8 cellular contexts compared by ENCODE assay signal in genomic region chr17:50533720-50534148, GRCh38. TPM values are rescaled to one million over a fixed set of nuclear protein-coding genes. Genes with fewer than 3 reads are reported as not detected.
DNase-seq lines count a peak whose midpoint lies in the region; ATAC-seq and TF ChIP-seq lines count a peak whose summit lies in the region.

No MANE protein-coding gene starts in this region.

- 4% methylated on average over 10 of the region's 17 CpGs; no CpG with 5 or more reads in 1 of the 2 experiments for WGBS in IMR-90 (ENCODE audit: extremely low coverage in 2 of 2, insufficient read length in 1 of 2), 2 experiments

- no peak overlapping the region for H2BK20ac ChIP-seq in IMR-90 (ENCODE audit: low read depth, low read length)

- no peaks in the 10 kb centered on the region for H3K9me3 Mint-ChIP-seq in MCF 10A (ENCODE audit: unreplicated experiment)

- H3K27ac ChIP-seq in 22Rv1 (peak overlapping the region; percentile 98), IMR-90 (ENCODE audit: insufficient read depth, low read length) (no peak overlapping the region), left lung (peak overlapping the region in 1 of 2 donors; percentile 62)

- H2BK15ac ChIP-seq in IMR-90 (ENCODE audit: low read depth, low read length) = no peak overlapping the region

- H3K56ac ChIP-seq in IMR-90 (ENCODE audit: extremely low read depth, insufficient read depth, low read length) = no peak overlapping the region

- in situ Hi-C loops in IMR-90 (cut with MboI; ENCODE audit: low sequenced_read_pairs) = no loop called here

- H4K20me1 ChIP-seq in IMR-90 (ENCODE audit: insufficient read depth, low read length) = no peaks in the 10 kb centered on the region; the same call in 1 of the 2 replicates

- no peaks in the 10 kb centered on the region for H3K79me1 ChIP-seq in IMR-90 (ENCODE audit: low read depth in 1 of 2, low read length in 2 of 2)

- H3K23ac ChIP-seq in IMR-90 (ENCODE audit: low read depth, low read length) = no peak overlapping the region

- H3K27me3 Mint-ChIP-seq in MCF 10A (ENCODE audit: insufficient read depth, unreplicated experiment) = no peaks in the 10 kb centered on the region

- H2AK5ac ChIP-seq in IMR-90 (ENCODE audit: low read depth, low read length) = no peak overlapping the region

- H2AFZ ChIP-seq in IMR-90 (replicated peaks; ENCODE audit: low read length, poor library complexity) = peak overlapping the region; percentile 49

- H3K27me3 ChIP-seq in IMR-90 (ENCODE audit: control insufficient read depth, insufficient read depth, low read length) (peaks cover 49% of the 10 kb centered on the region), left lung (peaks cover 15 to 62% of the 10 kb centered on the region in 2 donors)

- no peaks in the 10 kb centered on the region for H3K9me3 ChIP-seq in IMR-90 (ENCODE audit: control insufficient read depth, insufficient read depth, low read length)
- H3K9me3 ChIP-seq in left lung = no peaks in the 10 kb centered on the region

- no peak overlapping the region for H3K9ac ChIP-seq in IMR-90 (ENCODE audit: low read depth, low read length)

- H3K4me3 ChIP-seq in IMR-90 (ENCODE audit: insufficient read depth, low read depth, low read length) (no peak overlapping the region), left lung (peak overlapping the region in 1 of 2 donors; percentile 11)

- H3K4me1 ChIP-seq in IMR-90 (ENCODE audit: control insufficient read depth, insufficient read depth, low read length) (peaks cover 11% of the 10 kb centered on the region; the same call in 1 of the 2 replicates), left lung (peaks cover 10 to 23% of the 10 kb centered on the region in 2 donors)

- POLR2A ChIA-PET in IMR-90 (lab: Charles Lee; ENCODE audit: unreplicated experiment) (no interaction called here), MCF 10A (lab: Yijun Ruan, JAX) (interaction anchor here (0.7 to 1.7 kb wide), 6 partner anchors 8 to 136 kb away, joined by 3 to 9 read pairs (median 4); partner anchors contain the start of gene LRRC59)

- no peak overlapping the region for H4K91ac ChIP-seq in IMR-90 (ENCODE audit: insufficient read depth, low read depth, low read length)

- no TSS peak for BruUV-seq in IMR-90 (replicated peaks; lab: Mats Ljungman, UMichigan)
- BruUV-seq in MCF 10A (replicated peaks; lab: Mats Ljungman, UMichigan) = no TSS peak

- H2BK5ac ChIP-seq in IMR-90 (ENCODE audit: low read depth, low read length, poor library complexity, severe bottlenecking) = no peak overlapping the region

- peaks cover 25% of the 10 kb centered on the region for H3K4me1 Mint-ChIP-seq in MCF 10A (ENCODE audit: insufficient read depth, unreplicated experiment)

- TF ChIP-seq CTCF in 22Rv1 (IDR thresholded peaks at IDR 0.05) (no peak), IMR-90 (conservative IDR thresholded peaks at IDR 0.05; ENCODE audit: low read depth, low read length) (no peak), MCF 10A (IDR thresholded peaks at IDR 0.05; ENCODE audit: unreplicated experiment) (no peak), left lung (IDR thresholded peaks at IDR 0.05) (no peak)

- CTCF ChIA-PET in IMR-90 (lab: Yijun Ruan, JAX) (no interaction called here), MCF 10A (lab: Yijun Ruan, JAX) (interaction anchor here (0.6 to 1.3 kb wide), 6 partner anchors 8 to 184 kb away, joined by 3 to 4 read pairs (median 3); no protein-coding TSS in a partner anchor)

- H2AK9ac ChIP-seq in IMR-90 (replicated peaks; ENCODE audit: low read depth, low read length, poor library complexity) = no peak overlapping the region

- no peak overlapping the region for H3K27ac Mint-ChIP-seq in MCF 10A (ENCODE audit: low read depth, unreplicated experiment)

- H3K36me3 Mint-ChIP-seq in MCF 10A (ENCODE audit: insufficient read depth, unreplicated experiment) = no peaks in the 10 kb centered on the region

- H3K14ac ChIP-seq in IMR-90 (replicated peaks; ENCODE audit: low read depth, low read length) = no peak overlapping the region

- H3K4ac ChIP-seq in IMR-90 (ENCODE audit: low read depth, low read length) = no peak overlapping the region

- dilution Hi-C loops in IMR-90 (cut with HindIII; ENCODE audit: low sequenced_read_pairs, unreplicated experiment) = no loop called here

- no peak for TF ChIP-seq RAD21 in IMR-90 (IDR thresholded peaks at IDR 0.05; ENCODE audit: low read length)

- H4K5ac ChIP-seq in IMR-90 (ENCODE audit: low read depth, low read length) = no peak overlapping the region

- intact Hi-C loops in IMR-90 (cut with micrococcal nuclease) (no loop called here), MCF 10A (cut with micrococcal nuclease) (no loop called here), left lung (cut with DNase I) (no loop called here)

- H3K4me2 ChIP-seq in IMR-90 (ENCODE audit: low read depth, low read length) = peak overlapping the region; percentile 14; the same call in 1 of the 2 replicates

- H3K9me1 ChIP-seq in IMR-90 (ENCODE audit: insufficient read depth, low read length) = no peaks in the 10 kb centered on the region

- TF ChIP-seq POLR2A in IMR-90 (IDR thresholded peaks at IDR 0.05; ENCODE audit: low read depth, low read length) = no peak

- H3K36me3 ChIP-seq in IMR-90 (ENCODE audit: control insufficient read depth, insufficient read depth, low read length) (no peaks in the 10 kb centered on the region), left lung (no peaks in the 10 kb centered on the region)

- DNase-seq in IMR-90 = peak; percentile 33
- DNase-seq in MCF 10A (ENCODE audit: unreplicated experiment) = no peak
- DNase-seq in left lung = peak in 1 of 2 donors; percentile 62
- DNase-seq in stimulated activated naive CD4-positive, alpha-beta T cell treated with Interleukin-2 at 50 U/mL for 16 hours (lab: John Stamatoyannopoulos, UW) = no peak
- DNase-seq in NCI-H774 (lab: John Stamatoyannopoulos, UW) = no peak
- DNase-seq in T-helper 2 cell = no peak
- no peak for DNase-seq in activated CD4-positive, CD25-positive, alpha-beta regulatory T cell (lab: John Stamatoyannopoulos, UW)

- peak overlapping the region; percentile 67 for H3K4me3 Mint-ChIP-seq in MCF 10A (ENCODE audit: unreplicated experiment)

- no peak overlapping the region for H3K18ac ChIP-seq in IMR-90 (ENCODE audit: low read depth, low read length)

- H4K8ac ChIP-seq in IMR-90 (ENCODE audit: low read depth in 2 of 2, low read length in 2 of 2) = no peak overlapping the region

- peak; percentile 48 for ATAC-seq in IMR-90 (ENCODE audit: low read depth)
- peak; percentile 70 for ATAC-seq in left lung

- no peak overlapping the region for H2BK120ac ChIP-seq in IMR-90 (ENCODE audit: low read depth, low read length)

TF ChIP-seq in IMR-90, 13 proteins besides CTCF, POLR2A, EP300 and RAD21 (continues in another document):
- TF ChIP-seq MXI1 (IDR thresholded peaks at IDR 0.05; ENCODE audit: borderline replicate concordance, low read depth, low read length) = no peak
- TF ChIP-seq CEBPB (IDR thresholded peaks at IDR 0.05; ENCODE audit: low read depth, low read length) = no peak
- no peak for TF ChIP-seq RFX5 (IDR thresholded peaks at IDR 0.05; ENCODE audit: low read depth, low read length)
- no peak for TF ChIP-seq RCOR1 (IDR thresholded peaks at IDR 0.05; ENCODE audit: insufficient replicate concordance, low read length)
- TF ChIP-seq CHD1 (IDR thresholded peaks at IDR 0.05; ENCODE audit: low read depth, low read length) = no peak
- TF ChIP-seq FOS (IDR thresholded peaks at IDR 0.05; ENCODE audit: low read depth, low read length) = no peak
- TF ChIP-seq SMC3 (IDR thresholded peaks at IDR 0.05; ENCODE audit: low read depth, low read length) = no peak
- no peak for TF ChIP-seq NFE2L2 (IDR thresholded peaks at IDR 0.05; ENCODE audit: low read depth, low read length)
- no peak for TF ChIP-seq BHLHE40 (IDR thresholded peaks at IDR 0.05; ENCODE audit: low read depth, low read length)
- no peak for TF ChIP-seq USF2 (IDR thresholded peaks at IDR 0.05; ENCODE audit: low read depth, low read length)

RNA-seq across cellular contexts. Expression of gene EPN3, which starts 1.2 kb away (rescaled TPM):
- total RNA-seq in IMR-90 (2012; rRNA removed) (not detected in 2 replicates), MCF 10A (2022) (2.1 and 4.4 TPM in 2 replicates), left lung (1 to 10 TPM in 1 of 2 donors, under 1 TPM in 1; 0.55 to 6.4 TPM)
- 0.09 TPM in 1 of 2 replicates, not detected in the other for polyA plus RNA-seq in IMR-90 (2012; rRNA removed)
- 0.07 TPM in 1 of 2 replicates, not detected in the other for polyA plus RNA-seq in IMR-90 (2012; cell fraction: cytosol; rRNA removed)
- 0.07 TPM in 1 of 2 replicates, not detected in the other for polyA plus RNA-seq in IMR-90 (2012; cell fraction: nucleus; rRNA removed; ENCODE audit: low replicate concordance)

RNA-seq across cellular contexts. Expression of gene SPATA20, which starts 13.2 kb away (rescaled TPM):
- total RNA-seq in IMR-90 (2012; rRNA removed) (15.6 and 17.0 TPM in 2 replicates), MCF 10A (2022) (35.3 and 39.4 TPM in 2 replicates), left lung (10 to 100 TPM; 37.6 to 57.2 TPM)
- polyA plus RNA-seq in IMR-90 (2012; rRNA removed) = 31.9 and 35.0 TPM in 2 replicates
- 22.4 and 29.6 TPM in 2 replicates for polyA plus RNA-seq in IMR-90 (2012; cell fraction: cytosol; rRNA removed)
- 207 and 453 TPM in 2 replicates for polyA plus RNA-seq in IMR-90 (2012; cell fraction: nucleus; rRNA removed; ENCODE audit: low replicate concordance)

RNA-seq across cellular contexts. Expression of gene MYCBPAP, which starts 25.5 kb away (rescaled TPM):
- total RNA-seq in IMR-90 (2012; rRNA removed) (under 0.01 and 0.18 TPM in 2 replicates), MCF 10A (2022) (0.19 TPM in 1 of 2 replicates, not detected in the other), left lung (1 to 10 TPM; 1.4 to 2.7 TPM)
- polyA plus RNA-seq in IMR-90 (2012; rRNA removed) = 0.17 and 0.30 TPM in 2 replicates
- polyA plus RNA-seq in IMR-90 (2012; cell fraction: cytosol; rRNA removed) = 0.07 and 0.42 TPM in 2 replicates
- polyA plus RNA-seq in IMR-90 (2012; cell fraction: nucleus; rRNA removed; ENCODE audit: low replicate concordance) = 0.82 and 2.1 TPM in 2 replicates

RNA-seq across cellular contexts. Expression of gene CACNA1G, which starts 26.8 kb away (rescaled TPM):
- total RNA-seq in IMR-90 (2012; rRNA removed) (under 0.01 TPM in 1 of 2 replicates, not detected in the other), MCF 10A (2022) (not detected in 2 replicates), left lung (1 to 10 TPM in 1 of 2 donors, under 1 TPM in 1; 0.50 to 4.3 TPM)
- 0.03 TPM in 2 replicates for polyA plus RNA-seq in IMR-90 (2012; rRNA removed)
- 0.08 TPM in 1 of 2 replicates, not detected in the other for polyA plus RNA-seq in IMR-90 (2012; cell fraction: cytosol; rRNA removed)
- polyA plus RNA-seq in IMR-90 (2012; cell fraction: nucleus; rRNA removed; ENCODE audit: low replicate concordance) = 0.08 and 0.10 TPM in 2 replicates

RNA-seq across cellular contexts. Expression of gene RSAD1, which starts 55.1 kb away (rescaled TPM):
- total RNA-seq in IMR-90 (2012; rRNA removed) = 10.0 and 10.8 TPM in 2 replicates
- polyA plus RNA-seq in IMR-90 (2012; rRNA removed) = 16.6 and 19.2 TPM in 2 replicates
- polyA plus RNA-seq in IMR-90 (2012; cell fraction: cytosol; rRNA removed) = 10.9 and 13.4 TPM in 2 replicates
- 63.9 and 67.4 TPM in 2 replicates for polyA plus RNA-seq in IMR-90 (2012; cell fraction: nucleus; rRNA removed; ENCODE audit: low replicate concordance)
- total RNA-seq in MCF 10A (2022) = 25.2 and 28.7 TPM in 2 replicates
- total RNA-seq in left lung = 10 to 100 TPM; 28.5 to 34.8 TPM
